ENCODE assay signal across 1 cellular context in genomic region chr11:57712256-57713150, GRCh38.
TF ChIP-seq lines count a peak whose summit lies in the region.

Gene TMX2 (plus strand): TSS chr11:57712593. CDS start chr11:57712619, 26 bp downstream.

TF ChIP-seq in K562, 482 proteins besides CTCF, POLR2A, EP300 and RAD21 (continued from another document and continues in another):
- TF ChIP-seq ZNF398 (CRISPR knock-in tag; IDR thresholded peaks at IDR 0.05) (no peak), TAF15 (IDR thresholded peaks at IDR 0.05; ENCODE audit: low read depth, low read length) (no peak), SMARCB1 (IDR thresholded peaks at IDR 0.05; ENCODE audit: insufficient read length, low read depth) (no peak), U2AF2 (optimal IDR thresholded peaks at IDR 0.05; ENCODE audit: low read depth, low read length) (no peak), ZNF655 (CRISPR knock-in tag; IDR thresholded peaks at IDR 0.05) (no peak), TCF7L2 (IDR thresholded peaks at IDR 0.05; ENCODE audit: low read depth, low read length) (no peak), ZBTB8A (IDR thresholded peaks at IDR 0.05; ENCODE audit: partially characterized antibody) (no peak), ETS2 (tag; IDR thresholded peaks at IDR 0.05; ENCODE audit: borderline replicate concordance, poor library complexity, severe bottlenecking) (no peak), PHF20 (IDR thresholded peaks at IDR 0.05; ENCODE audit: partially characterized antibody) (peak; percentile 86), SNIP1 (IDR thresholded peaks at IDR 0.05; ENCODE audit: low read depth) (no peak), ZNF316 (IDR thresholded peaks at IDR 0.05) (no peak), SREBF2 (CRISPR knock-in tag; IDR thresholded peaks at IDR 0.05) (0 out of 2 replicates have a peak, but pooled peaks have one; percentile 56), TBL1XR1 (IDR thresholded peaks at IDR 0.05; ENCODE audit: low read length in 2 of 2) (no peak), CCNT2 (IDR thresholded peaks at IDR 0.05; ENCODE audit: borderline replicate concordance, extremely low read depth, insufficient read length, low read depth, low read length) (no peak), KDM4B (IDR thresholded peaks at IDR 0.05; ENCODE audit: borderline replicate concordance in 2 of 2, low read depth in 1 of 2) (no peak), ZBTB49 (CRISPR knock-in tag; IDR thresholded peaks at IDR 0.05; ENCODE audit: borderline replicate concordance) (no peak), ZNF57 (CRISPR knock-in tag; IDR thresholded peaks at IDR 0.05) (no peak), ZNF583 (CRISPR knock-in tag; IDR thresholded peaks at IDR 0.05) (0 out of 2 replicates have a peak, but pooled peaks have one; percentile 46), GATAD2B (IDR thresholded peaks at IDR 0.05; ENCODE audit: borderline replicate concordance) (no peak), BRF1 (IDR thresholded peaks at IDR 0.05; ENCODE audit: borderline replicate concordance, extremely low read depth, insufficient read length) (no peak), CREM (IDR thresholded peaks at IDR 0.05; ENCODE audit: low read depth) (peak; percentile 93), SREBF1 (IDR thresholded peaks at IDR 0.05; ENCODE audit: borderline replicate concordance, low read depth, low read length) (no peak), RBM22 (IDR thresholded peaks at IDR 0.05; ENCODE audit: low read depth, low read length, poor library complexity, severe bottlenecking) (no peak), GTF2F1 (IDR thresholded peaks at IDR 0.05; ENCODE audit: low read depth, low read length) (no peak), WHSC1 (IDR thresholded peaks at IDR 0.05; ENCODE audit: low read length) (no peak), NCOA2 (IDR thresholded peaks at IDR 0.05; ENCODE audit: partially characterized antibody in 2 of 2) (no peak), NR2F6 (CRISPR knock-in tag; IDR thresholded peaks at IDR 0.05) (no peak), TEAD4 (IDR thresholded peaks at IDR 0.05; ENCODE audit: low read length) (no peak), TEAD4 (CRISPR knock-in tag; IDR thresholded peaks at IDR 0.05; ENCODE audit: borderline replicate concordance) (no peak), HDAC6 (IDR thresholded peaks at IDR 0.05; ENCODE audit: low read depth, low read length) (no peak), ZNF609 (CRISPR knock-in tag; IDR thresholded peaks at IDR 0.05; ENCODE audit: borderline replicate concordance) (peak; percentile 79; the same call in 1 of the 2 replicates)
- TF ChIP-seq, protein P1, sequence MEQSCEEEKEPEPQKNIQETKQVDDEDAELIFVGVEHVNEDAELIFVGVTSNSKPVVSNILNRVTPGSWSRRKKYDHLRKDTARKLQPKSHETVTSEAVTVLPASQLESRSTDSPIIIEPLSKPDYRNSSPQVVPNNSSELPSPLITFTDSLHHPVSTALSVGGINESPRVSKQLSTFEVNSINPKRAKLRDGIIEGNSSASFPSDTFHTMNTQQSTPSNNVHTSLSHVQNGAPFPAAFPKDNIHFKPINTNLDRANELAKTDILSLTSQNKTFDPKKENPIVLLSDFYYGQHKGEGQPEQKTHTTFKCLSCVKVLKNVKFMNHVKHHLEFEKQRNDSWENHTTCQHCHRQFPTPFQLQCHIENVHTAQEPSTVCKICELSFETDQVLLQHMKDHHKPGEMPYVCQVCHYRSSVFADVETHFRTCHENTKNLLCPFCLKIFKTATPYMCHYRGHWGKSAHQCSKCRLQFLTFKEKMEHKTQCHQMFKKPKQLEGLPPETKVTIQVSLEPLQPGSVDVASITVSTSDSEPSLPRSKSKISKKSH (CRISPR knock-in tag; IDR thresholded peaks at IDR 0.05) = no peak
- TF ChIP-seq, protein P2, sequence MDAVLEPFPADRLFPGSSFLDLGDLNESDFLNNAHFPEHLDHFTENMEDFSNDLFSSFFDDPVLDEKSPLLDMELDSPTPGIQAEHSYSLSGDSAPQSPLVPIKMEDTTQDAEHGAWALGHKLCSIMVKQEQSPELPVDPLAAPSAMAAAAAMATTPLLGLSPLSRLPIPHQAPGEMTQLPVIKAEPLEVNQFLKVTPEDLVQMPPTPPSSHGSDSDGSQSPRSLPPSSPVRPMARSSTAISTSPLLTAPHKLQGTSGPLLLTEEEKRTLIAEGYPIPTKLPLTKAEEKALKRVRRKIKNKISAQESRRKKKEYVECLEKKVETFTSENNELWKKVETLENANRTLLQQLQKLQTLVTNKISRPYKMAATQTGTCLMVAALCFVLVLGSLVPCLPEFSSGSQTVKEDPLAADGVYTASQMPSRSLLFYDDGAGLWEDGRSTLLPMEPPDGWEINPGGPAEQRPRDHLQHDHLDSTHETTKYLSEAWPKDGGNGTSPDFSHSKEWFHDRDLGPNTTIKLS (IDR thresholded peaks at IDR 0.05; ENCODE audit: borderline replicate concordance, low read depth) = peak; percentile 21; the same call in 1 of the 2 replicates
- TF ChIP-seq, protein P3, sequence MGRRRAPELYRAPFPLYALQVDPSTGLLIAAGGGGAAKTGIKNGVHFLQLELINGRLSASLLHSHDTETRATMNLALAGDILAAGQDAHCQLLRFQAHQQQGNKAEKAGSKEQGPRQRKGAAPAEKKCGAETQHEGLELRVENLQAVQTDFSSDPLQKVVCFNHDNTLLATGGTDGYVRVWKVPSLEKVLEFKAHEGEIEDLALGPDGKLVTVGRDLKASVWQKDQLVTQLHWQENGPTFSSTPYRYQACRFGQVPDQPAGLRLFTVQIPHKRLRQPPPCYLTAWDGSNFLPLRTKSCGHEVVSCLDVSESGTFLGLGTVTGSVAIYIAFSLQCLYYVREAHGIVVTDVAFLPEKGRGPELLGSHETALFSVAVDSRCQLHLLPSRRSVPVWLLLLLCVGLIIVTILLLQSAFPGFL (CRISPR knock-in tag; IDR thresholded peaks at IDR 0.05) = no peak
- TF ChIP-seq, protein P4, sequence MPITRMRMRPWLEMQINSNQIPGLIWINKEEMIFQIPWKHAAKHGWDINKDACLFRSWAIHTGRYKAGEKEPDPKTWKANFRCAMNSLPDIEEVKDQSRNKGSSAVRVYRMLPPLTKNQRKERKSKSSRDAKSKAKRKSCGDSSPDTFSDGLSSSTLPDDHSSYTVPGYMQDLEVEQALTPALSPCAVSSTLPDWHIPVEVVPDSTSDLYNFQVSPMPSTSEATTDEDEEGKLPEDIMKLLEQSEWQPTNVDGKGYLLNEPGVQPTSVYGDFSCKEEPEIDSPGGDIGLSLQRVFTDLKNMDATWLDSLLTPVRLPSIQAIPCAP (CRISPR knock-in tag; IDR thresholded peaks at IDR 0.05; ENCODE audit: borderline replicate concordance) = no peak
